16 cellular contexts compared by ENCODE assay signal in genomic region chrX:15913161-15913560, GRCh38.
"Had no signal": no experiment of that assay in that cellular context is flagged by ENCODE, and none has a peak within 500 bp of the region (broad histone marks: within the 10 kb centered on the region; RNA-seq: fewer than 3 reads in every experiment).

No MANE protein-coding gene starts in this region.

- H3K27ac Mint-ChIP-seq: activated naive CD8-positive, alpha-beta T cell treated with anti-CD3 and anti-CD28 coated beads, Interleukin-2, amount 50 U/mL, for 24 hours; activated T-helper 17 cell treated with anti-CD3 and anti-CD28 coated beads, Interleukin-2, amount 50 U/mL, for 72 hours; naive B cell; stimulated activated memory B cell treated with anti-CD40 and anti-IgM and Interleukin-4, amounts not matched to agents 10 μg/mL and 1 μg/mL and 100 μg/mL, for 72 hours had no signal

- H3K4me3 Mint-ChIP-seq: activated naive CD8-positive, alpha-beta T cell treated with anti-CD3 and anti-CD28 coated beads, Interleukin-2, amount 50 U/mL, for 24 hours; activated T-helper 17 cell treated with anti-CD3 and anti-CD28 coated beads, Interleukin-2, amount 50 U/mL, for 72 hours; naive B cell; stimulated activated memory B cell treated with anti-CD40 and anti-IgM and Interleukin-4, amounts not matched to agents 10 μg/mL and 1 μg/mL and 100 μg/mL, for 72 hours had no signal

- H3K4me1 Mint-ChIP-seq: activated T-helper 17 cell treated with anti-CD3 and anti-CD28 coated beads, Interleukin-2, amount 50 U/mL, for 72 hours had no signal

- H3K36me3 Mint-ChIP-seq: stimulated activated memory B cell treated with anti-CD40 and anti-IgM and Interleukin-4, amounts not matched to agents 10 μg/mL and 1 μg/mL and 100 μg/mL, for 72 hours had no signal

- DNase-seq: activated CD4-positive, alpha-beta T cell treated with anti-CD3 and anti-CD28 coated beads, Interleukin-2, amount 50 U/mL, for 48 hours; activated naive CD4-positive, alpha-beta T cell treated with Interleukin-2 at 50 U/mL for 16 hours; activated naive CD8-positive, alpha-beta T cell treated with anti-CD3 and anti-CD28 coated beads, Interleukin-2, amount 50 U/mL, for 24 hours; hypothalamus; kidney; left ventricle myocardium inferior; naive B cell; pancreas; sigmoid colon; stimulated activated CD4-positive, alpha-beta T cell treated with anti-CD3 and anti-CD28 coated beads, Interleukin-1b, Interleukin-23, amount 100 ng/mL, for 48 hours; thyroid gland had no signal

- ATAC-seq: activated CD4-positive, CD25-positive, alpha-beta regulatory T cell treated with anti-CD3 and anti-CD28 coated beads, Interleukin-2, amount 50 U/mL, for 24 hours; activated naive CD8-positive, alpha-beta T cell treated with anti-CD3 and anti-CD28 coated beads, Interleukin-2, amount 50 U/mL, for 24 hours; activated T-helper 17 cell treated with anti-CD3 and anti-CD28 coated beads, Interleukin-2, amount 50 U/mL, for 72 hours; esophagus mucosa; pancreas; stimulated activated memory B cell treated with anti-CD40 and anti-IgM and Interleukin-4, amounts not matched to agents 10 μg/mL and 1 μg/mL and 100 μg/mL, for 72 hours had no signal

- H3K27me3 Mint-ChIP-seq: activated T-helper 17 cell treated with anti-CD3 and anti-CD28 coated beads, Interleukin-2, amount 50 U/mL, for 72 hours; stimulated activated memory B cell treated with anti-CD40 and anti-IgM and Interleukin-4, amounts not matched to agents 10 μg/mL and 1 μg/mL and 100 μg/mL, for 72 hours had no signal

- H3K9me3 Mint-ChIP-seq: activated naive CD8-positive, alpha-beta T cell treated with anti-CD3 and anti-CD28 coated beads, Interleukin-2, amount 50 U/mL, for 24 hours; activated T-helper 17 cell treated with anti-CD3 and anti-CD28 coated beads, Interleukin-2, amount 50 U/mL, for 72 hours; stimulated activated memory B cell treated with anti-CD40 and anti-IgM and Interleukin-4, amounts not matched to agents 10 μg/mL and 1 μg/mL and 100 μg/mL, for 72 hours had no signal

- H3K36me3 ChIP-seq: ascending aorta, left ventricle myocardium inferior, pancreas, sigmoid colon, thyroid gland had no signal

- H3K4me1 ChIP-seq: ascending aorta, left ventricle myocardium inferior, pancreas, sigmoid colon, thyroid gland had no signal

- H3K9me3 ChIP-seq: ascending aorta, left ventricle myocardium inferior, pancreas, sigmoid colon, thyroid gland had no signal

- H3K4me3 ChIP-seq: ascending aorta, left ventricle myocardium inferior, pancreas, sigmoid colon, thyroid gland had no signal

- H3K27me3 ChIP-seq: ascending aorta, sigmoid colon, thyroid gland had no signal

- H3K27ac ChIP-seq: ascending aorta, left ventricle myocardium inferior, pancreas, sigmoid colon, thyroid gland had no signal
